Comparison of ENCODE assay signal across 17 cellular contexts in genomic region chr1:230086152-230086551, GRCh38. TPM values are rescaled to one million over a fixed set of nuclear protein-coding genes. Genes with fewer than 3 reads are reported as not detected.
DNase-seq lines count a peak whose midpoint lies in the region; ATAC-seq and TF ChIP-seq lines count a peak whose summit lies in the region.
"Had no signal": no experiment of that assay in that cellular context is flagged by ENCODE, and none has a peak within 500 bp of the region (broad histone marks: within the 10 kb centered on the region; RNA-seq: fewer than 3 reads in every experiment).

No MANE protein-coding gene starts in this region.

- intact Hi-C loops in left lung (cut with DNase I): no loop called here

- H3K27me3 Mint-ChIP-seq in CD4-positive, CD25-positive, alpha-beta regulatory T cell: no peaks in the 10 kb centered on the region
- H3K27me3 Mint-ChIP-seq: naive thymus-derived CD8-positive, alpha-beta T cell had no signal

- H3K27ac Mint-ChIP-seq in CD4-positive, CD25-positive, alpha-beta regulatory T cell: peak overlapping the region in 2 of 3 donors; percentile 5 to 78
- H3K27ac Mint-ChIP-seq: activated CD8-positive, alpha-beta T cell treated with anti-CD3 and anti-CD28 coated beads for 36 hours had no signal

- H4K91ac ChIP-seq in trophoblast cell (ENCODE audit: low read depth, low read length): peak overlapping the region; percentile 80

- H3K9me3 Mint-ChIP-seq in CD4-positive, CD25-positive, alpha-beta regulatory T cell: peaks cover 0 to 4% (median 0%) of the 10 kb centered on the region in 7 donors

- H2AFZ ChIP-seq in trophoblast cell (ENCODE audit: insufficient read depth, low read length, poor library complexity): no peak overlapping the region

- H3K4me1 Mint-ChIP-seq in CD4-positive, CD25-positive, alpha-beta regulatory T cell: peaks cover 27 to 57% (median 31%) of the 10 kb centered on the region in 4 donors

- no peak for TF ChIP-seq CTCF in left lung (IDR thresholded peaks at IDR 0.05)

- DNase-seq in CD4-positive, CD25-positive, alpha-beta regulatory T cell: no peak
- DNase-seq in NCI-H226: peak; percentile 81
- peak; percentile 29 for DNase-seq in ecto neural progenitor cell (ENCODE audit: low spot score)
- DNase-seq in trophoblast cell: peak in 1 of 2 donors; percentile 16
- DNase-seq in stimulated activated CD4-positive, alpha-beta T cell treated with anti-CD3 and anti-CD28 coated beads, Interleukin-15, amount 100 ng/mL, for 24 hours: no peak
- DNase-seq in stimulated activated CD4-positive, alpha-beta T cell treated with anti-CD3 and anti-CD28 coated beads, Interleukin-1b, Interleukin-23, amount 100 ng/mL, for 48 hours: no peak
- no peak for DNase-seq in left lung
- DNase-seq: activated CD8-positive, alpha-beta T cell treated with anti-CD3 and anti-CD28 coated beads for 36 hours; activated effector memory CD4-positive, alpha-beta T cell treated with Interleukin-2 at 50 U/mL for 16 hours; BE2C; DMS53; dorsolateral prefrontal cortex; naive thymus-derived CD8-positive, alpha-beta T cell; NCI-H2171; retina; stimulated activated CD4-positive, alpha-beta T cell treated with anti-CD3 and anti-CD28 coated beads, Interleukin-2, amount 100 ng/mL, for 48 hours had no signal

- H3K79me1 ChIP-seq in trophoblast cell (ENCODE audit: low read length): peaks cover 22% of the 10 kb centered on the region

- peak overlapping the region; percentile 73 for H3K18ac ChIP-seq in trophoblast cell (ENCODE audit: low read length)

- no peak for ATAC-seq in CD4-positive, CD25-positive, alpha-beta regulatory T cell (ENCODE audit: low read depth in 2 of 2)
- ATAC-seq in GM21423 (IDR thresholded peaks at IDR 0.05; ENCODE audit: unreplicated experiment) (no peak), left lung (no peak)
- ATAC-seq: activated CD8-positive, alpha-beta T cell treated with anti-CD3 and anti-CD28 coated beads for 36 hours; naive thymus-derived CD8-positive, alpha-beta T cell had no signal

- H3K36me3 ChIP-seq in CD4-positive, CD25-positive, alpha-beta regulatory T cell (ENCODE audit: control insufficient read depth, insufficient read depth, low read length): peaks cover 2% of the 10 kb centered on the region
- peaks cover 0 to 2% of the 10 kb centered on the region in 2 experiments for H3K36me3 ChIP-seq in trophoblast cell (ENCODE audit: control insufficient read depth in 1 of 2, insufficient read depth in 2 of 2, low read length in 2 of 2)
- H3K36me3 ChIP-seq in left lung: peaks cover 0 to 5% of the 10 kb centered on the region in 2 donors

- H3K79me2 ChIP-seq in trophoblast cell (ENCODE audit: control insufficient read depth, insufficient read depth, low read length, poor library complexity): peaks cover 12% of the 10 kb centered on the region

- peak overlapping the region; percentile 53 for H2BK5ac ChIP-seq in trophoblast cell (ENCODE audit: low read depth, low read length, poor library complexity)

- peak overlapping the region; percentile 71 for H3K4ac ChIP-seq in trophoblast cell (ENCODE audit: low read depth, low read length)

- peak overlapping the region; percentile 44 for H2BK120ac ChIP-seq in trophoblast cell (ENCODE audit: insufficient read depth, low read length, poor library complexity)

- H3K9me3 ChIP-seq in CD4-positive, CD25-positive, alpha-beta regulatory T cell (ENCODE audit: control insufficient read depth in 2 of 2, low read length in 2 of 2): peaks cover 0 to 8% of the 10 kb centered on the region in 2 experiments
- H3K9me3 ChIP-seq in trophoblast cell (ENCODE audit: insufficient read depth, low read depth, low read length): peaks cover 5% of the 10 kb centered on the region
- no peaks in the 10 kb centered on the region for H3K9me3 ChIP-seq in left lung
- H3K9me3 ChIP-seq: BE2C had no signal

- no peak overlapping the region for H3K23ac ChIP-seq in trophoblast cell (ENCODE audit: low read length)

- H3K4me2 ChIP-seq in trophoblast cell (ENCODE audit: low read length): no peak overlapping the region

- H4K12ac ChIP-seq in trophoblast cell (ENCODE audit: low read depth, low read length): no peak overlapping the region

- H2AK5ac ChIP-seq in trophoblast cell (ENCODE audit: low read length): no peak overlapping the region

- H3K27me3 ChIP-seq in CD4-positive, CD25-positive, alpha-beta regulatory T cell (ENCODE audit: control insufficient read depth, insufficient read depth, low read length): no peaks in the 10 kb centered on the region
- H3K27me3 ChIP-seq in trophoblast cell (ENCODE audit: insufficient read depth, low read length) (no peaks in the 10 kb centered on the region), left lung (no peaks in the 10 kb centered on the region)
- H3K27me3 ChIP-seq: BE2C, dorsolateral prefrontal cortex had no signal

- peaks cover 16% of the 10 kb centered on the region for H3K36me3 Mint-ChIP-seq in CD4-positive, CD25-positive, alpha-beta regulatory T cell

- H3K9ac ChIP-seq in trophoblast cell (ENCODE audit: low read length): no peak overlapping the region

- H2BK12ac ChIP-seq in trophoblast cell (ENCODE audit: low read length): peak overlapping the region; percentile 58

- H3K4me3 Mint-ChIP-seq in CD4-positive, CD25-positive, alpha-beta regulatory T cell: no peak overlapping the region
- H3K4me3 Mint-ChIP-seq: activated CD8-positive, alpha-beta T cell treated with anti-CD3 and anti-CD28 coated beads for 36 hours had no signal

- no CpG with 5 or more reads among the region's 6 CpGs for WGBS in trophoblast cell (ENCODE audit: extremely low coverage, insufficient coverage, insufficient read length)

- H3K27ac ChIP-seq in CD4-positive, CD25-positive, alpha-beta regulatory T cell (ENCODE audit: insufficient read depth, low read length, poor library complexity, severe bottlenecking): no peak overlapping the region
- H3K27ac ChIP-seq in trophoblast cell (ENCODE audit: low read depth, low read length) (peak overlapping the region; percentile 82), left lung (no peak overlapping the region)
- H3K27ac ChIP-seq: dorsolateral prefrontal cortex had no signal

- H4K8ac ChIP-seq in trophoblast cell (ENCODE audit: low read depth, low read length): peak overlapping the region; percentile 54

- H3K14ac ChIP-seq in trophoblast cell (ENCODE audit: low read length): peak overlapping the region; percentile 61

- H3K4me1 ChIP-seq in CD4-positive, CD25-positive, alpha-beta regulatory T cell (ENCODE audit: control insufficient read depth, insufficient read depth, low read length, poor library complexity, severe bottlenecking): peaks cover 6% of the 10 kb centered on the region
- H3K4me1 ChIP-seq in trophoblast cell (ENCODE audit: control insufficient read depth in 1 of 2, insufficient read depth in 2 of 2, low read length in 2 of 2): peaks cover 32 to 45% of the 10 kb centered on the region in 2 experiments
- H3K4me1 ChIP-seq in left lung: peaks cover 21 to 59% of the 10 kb centered on the region in 2 donors

- no peak overlapping the region for H3K4me3 ChIP-seq in CD4-positive, CD25-positive, alpha-beta regulatory T cell (ENCODE audit: low read depth, low read length)
- H3K4me3 ChIP-seq in trophoblast cell (ENCODE audit: low read depth, low read length): no peak overlapping the region
- no peak overlapping the region for H3K4me3 ChIP-seq in left lung
- H3K4me3 ChIP-seq: dorsolateral prefrontal cortex had no signal

RNA-seq across cellular contexts. Expression of gene GALNT2, which starts 19.1 kb away (rescaled TPM):
- total RNA-seq in CD4-positive, CD25-positive, alpha-beta regulatory T cell: 15.8 TPM
- 10 to 100 TPM; 10.9 to 13.4 (median 12.3) TPM for polyA plus RNA-seq in CD4-positive, CD25-positive, alpha-beta regulatory T cell
- 156 and 169 TPM in 2 replicates for polyA plus RNA-seq in trophoblast cell (2013)
- total RNA-seq in left lung: 100 to 1,000 TPM in 1 of 2 donors, 10 to 100 TPM in 1; 79.5 to 114 TPM

Comparison
In these comparisons a context has a peak if more than half of its experiments do, and no peak if none do; other contexts are left out.
1. DNase-seq: peak in NCI-H226 (single experiment) and ecto neural progenitor cell (single experiment); none in CD4-positive, CD25-positive, alpha-beta regulatory T cell (0 of 3), stimulated activated CD4-positive, alpha-beta T cell treated with anti-CD3 and anti-CD28 coated beads, Interleukin-15, amount 100 ng/mL, for 24 hours (single experiment), stimulated activated CD4-positive, alpha-beta T cell treated with anti-CD3 and anti-CD28 coated beads, Interleukin-1b, Interleukin-23, amount 100 ng/mL, for 48 hours (single experiment) and left lung (0 of 2).